15 cellular contexts compared by ENCODE assay signal in genomic region chr3:29757054-29757777, GRCh38.
DNase-seq lines count a peak whose midpoint lies in the region; ATAC-seq and TF ChIP-seq lines count a peak whose summit lies in the region.
"Had no signal": no experiment of that assay in that cellular context is flagged by ENCODE, and none has a peak within 500 bp of the region (broad histone marks: within the 10 kb centered on the region; RNA-seq: fewer than 3 reads in every experiment).

No MANE protein-coding gene starts in this region.

- no peak overlapping the region for H3K18ac ChIP-seq in mesenchymal stem cell (ENCODE audit: low read depth in 1 of 2, low read length in 2 of 2)

- no peak overlapping the region for H3K4me3 Mint-ChIP-seq in effector memory CD8-positive, alpha-beta T cell
- H3K4me3 Mint-ChIP-seq: activated T-helper 17 cell treated with anti-CD3 and anti-CD28 coated beads, Interleukin-2, amount 50 U/mL, for 72 hours; natural killer cell treated with Interleukin-12 subunit alpha and Interleukin-12 subunit beta and Interleukin-15 and Interleukin-18, amount 100 ng/mL, for 72 hours had no signal

- H2BK15ac ChIP-seq in mesenchymal stem cell (ENCODE audit: low read depth, poor library complexity, severe bottlenecking), result no peak overlapping the region

- TF ChIP-seq CTCF in AG10803 (conservative IDR thresholded peaks at IDR 0.05; ENCODE audit: low read length) (no peak), breast epithelium (IDR thresholded peaks at IDR 0.05) (no peak)

- H3K4me3 ChIP-seq in AG10803 (ENCODE audit: low read length), result no peak overlapping the region
- no peak overlapping the region for H3K4me3 ChIP-seq in breast epithelium
- no peak overlapping the region for H3K4me3 ChIP-seq in mesenchymal stem cell (ENCODE audit: insufficient read depth in 1 of 2, low read depth in 1 of 2, low read length in 2 of 2)
- H3K4me3 ChIP-seq: dorsolateral prefrontal cortex had no signal

- TF ChIP-seq POLR2A in breast epithelium (IDR thresholded peaks at IDR 0.05), result no peak

- H3K4me1 ChIP-seq in breast epithelium (peaks cover 7 to 17% of the 10 kb centered on the region in 2 donors), mesenchymal stem cell (ENCODE audit: control insufficient read depth, insufficient read depth, low read depth, low read length) (peaks cover 2% of the 10 kb centered on the region)

- no peaks in the 10 kb centered on the region for H3K9me3 Mint-ChIP-seq in effector memory CD8-positive, alpha-beta T cell
- H3K9me3 Mint-ChIP-seq: activated T-helper 17 cell treated with anti-CD3 and anti-CD28 coated beads, Interleukin-2, amount 50 U/mL, for 72 hours had no signal

- no peak overlapping the region for H3K4ac ChIP-seq in mesenchymal stem cell (ENCODE audit: low read depth in 1 of 2, low read length in 2 of 2)

- no peak overlapping the region for H4K91ac ChIP-seq in mesenchymal stem cell (ENCODE audit: low read length)

- no peaks in the 10 kb centered on the region for H3K36me3 ChIP-seq in breast epithelium
- H3K36me3 ChIP-seq in mesenchymal stem cell (ENCODE audit: control insufficient read depth in 1 of 2, insufficient read depth in 2 of 2, low read depth in 1 of 2, low read length in 2 of 2), result no peaks in the 10 kb centered on the region

- H2BK12ac ChIP-seq in mesenchymal stem cell (ENCODE audit: low read length in 2 of 2), result no peak overlapping the region

- 97% methylated on average over 1 of the region's 1 CpG for WGBS in mesenchymal stem cell

- no peak overlapping the region for H4K8ac ChIP-seq in mesenchymal stem cell (ENCODE audit: low read length)

- no peaks in the 10 kb centered on the region for H3K36me3 Mint-ChIP-seq in effector memory CD8-positive, alpha-beta T cell (ENCODE audit: insufficient read depth)
- H3K36me3 Mint-ChIP-seq: natural killer cell treated with Interleukin-12 subunit alpha and Interleukin-12 subunit beta and Interleukin-15 and Interleukin-18, amount 100 ng/mL, for 72 hours had no signal

- intact Hi-C loops in breast epithelium (cut with DNase I; ENCODE audit: low total_unique reads), result loop anchor here (5.0 kb wide), 1 partner anchor 475 kb away; the partner anchor contains the start of gene RBMS3

- peaks cover 8% of the 10 kb centered on the region for H3K79me1 ChIP-seq in mesenchymal stem cell (replicated peaks; ENCODE audit: low read length, poor library complexity, severe bottlenecking)

- no peak overlapping the region for H2BK120ac ChIP-seq in mesenchymal stem cell (ENCODE audit: low read depth, low read length)

- no peak overlapping the region for H2AK5ac ChIP-seq in mesenchymal stem cell (ENCODE audit: low read length, severe bottlenecking)

- no peaks in the 10 kb centered on the region for H3K9me3 ChIP-seq in breast epithelium
- no peaks in the 10 kb centered on the region for H3K9me3 ChIP-seq in mesenchymal stem cell (ENCODE audit: control insufficient read depth, low read length)

- H2BK5ac ChIP-seq in mesenchymal stem cell (ENCODE audit: low read depth, low read length, poor library complexity, severe bottlenecking), result no peak overlapping the region

- H3K4me1 Mint-ChIP-seq in effector memory CD8-positive, alpha-beta T cell (ENCODE audit: low read depth in 2 of 2), result no peaks in the 10 kb centered on the region
- H3K4me1 Mint-ChIP-seq: activated T-helper 17 cell treated with anti-CD3 and anti-CD28 coated beads, Interleukin-2, amount 50 U/mL, for 72 hours had no signal

- H3K27me3 Mint-ChIP-seq in effector memory CD8-positive, alpha-beta T cell, result no peaks in the 10 kb centered on the region
- H3K27me3 Mint-ChIP-seq: activated T-helper 17 cell treated with anti-CD3 and anti-CD28 coated beads, Interleukin-2, amount 50 U/mL, for 72 hours; natural killer cell treated with Interleukin-12 subunit alpha and Interleukin-12 subunit beta and Interleukin-15 and Interleukin-18, amount 100 ng/mL, for 72 hours had no signal

- H3K4me2 ChIP-seq in mesenchymal stem cell (ENCODE audit: low read length, poor library complexity, severe bottlenecking), result peak overlapping the region; percentile 33

- no peak for ATAC-seq in effector memory CD8-positive, alpha-beta T cell (replicated peaks)
- ATAC-seq: activated T-helper 17 cell treated with anti-CD3 and anti-CD28 coated beads, Interleukin-2, amount 50 U/mL, for 72 hours; natural killer cell treated with Interleukin-12 subunit alpha and Interleukin-12 subunit beta and Interleukin-15 and Interleukin-18, amount 100 ng/mL, for 72 hours had no signal

- no peak overlapping the region for H3K14ac ChIP-seq in mesenchymal stem cell (ENCODE audit: low read length in 2 of 2)

- H3K27ac ChIP-seq in breast epithelium, result peak overlapping the region; percentile 54 to 79
- peak overlapping the region; percentile 73 for H3K27ac ChIP-seq in mesenchymal stem cell (ENCODE audit: low read length, poor library complexity, severe bottlenecking)
- no peak overlapping the region for H3K27ac ChIP-seq in caudate nucleus (ENCODE audit: low read depth, low read length)

- H3K27me3 ChIP-seq in breast epithelium (no peaks in the 10 kb centered on the region), mesenchymal stem cell (ENCODE audit: control insufficient read depth in 1 of 2, insufficient read depth in 1 of 2, low read length in 2 of 2) (no peaks in the 10 kb centered on the region)

- no peak overlapping the region for H2AFZ ChIP-seq in mesenchymal stem cell (ENCODE audit: low read depth, low read length)

- no peak overlapping the region for H3K23ac ChIP-seq in mesenchymal stem cell (ENCODE audit: low read length in 2 of 2)

- DNase-seq in AG10803 (ENCODE audit: low read depth) (peak; percentile 27), M059J (ENCODE audit: low read depth) (peak; percentile 78), breast epithelium (ENCODE audit: low spot score in 2 of 2) (peak in 1 of 2 donors; percentile 37), mesenchymal stem cell (no peak), NCI-H748 treated with DMSO at 0.1 percent for 48 hours (lab: John Stamatoyannopoulos, UW) (no peak), hippocampal formation (lab: John Stamatoyannopoulos, UW) (no peak), caudate nucleus (lab: John Stamatoyannopoulos, UW) (no peak)
- DNase-seq in effector memory CD8-positive, alpha-beta T cell, result no peak
- DNase-seq: activated CD4-positive, CD25-positive, alpha-beta regulatory T cell treated with anti-CD3 and anti-CD28 coated beads, Interleukin-2, amount 50 U/mL, for 72 hours; dorsolateral prefrontal cortex; GDM1; NCI-H1930; stimulated activated naive CD4-positive, alpha-beta T cell treated with Interleukin-2 at 50 U/mL for 16 hours had no signal

- no peak overlapping the region for H3K9ac ChIP-seq in mesenchymal stem cell (ENCODE audit: low read length)

- no peak overlapping the region for H3K27ac Mint-ChIP-seq in effector memory CD8-positive, alpha-beta T cell
- H3K27ac Mint-ChIP-seq: activated T-helper 17 cell treated with anti-CD3 and anti-CD28 coated beads, Interleukin-2, amount 50 U/mL, for 72 hours; natural killer cell treated with Interleukin-12 subunit alpha and Interleukin-12 subunit beta and Interleukin-15 and Interleukin-18, amount 100 ng/mL, for 72 hours had no signal

Comparison
In these comparisons a context has a peak if more than half of its experiments do, and no peak if none do; other contexts are left out.
1. DNase-seq: peak in AG10803 (single experiment) and M059J (single experiment); none in mesenchymal stem cell (single experiment), effector memory CD8-positive, alpha-beta T cell (0 of 3), NCI-H748 treated with DMSO at 0.1 percent for 48 hours (single experiment), hippocampal formation (0 of 2) and caudate nucleus (0 of 61).